Comparison of ENCODE assay signal across 30 cellular contexts in the genomic region with DNA sequence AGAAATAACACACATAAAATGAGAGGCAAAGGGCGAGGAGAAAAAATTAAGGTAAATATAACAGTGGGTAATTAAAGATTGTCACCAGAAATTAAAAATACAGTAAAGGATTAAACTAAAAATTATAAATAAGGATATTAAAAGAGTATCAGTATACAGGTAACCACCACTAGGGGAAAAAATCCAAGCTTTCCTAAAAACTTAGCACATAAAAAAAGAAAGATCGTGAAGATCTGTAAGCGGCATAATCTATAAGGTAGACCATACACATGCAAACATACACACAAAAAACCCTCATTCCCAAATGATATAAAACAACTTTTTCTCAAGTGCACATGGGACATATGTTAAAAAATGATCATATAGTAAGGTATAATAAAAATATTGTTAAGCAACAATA.
"Had no signal": no experiment of that assay in that cellular context is flagged by ENCODE, and none has a peak within 500 bp of the region (broad histone marks: within the 10 kb centered on the region; RNA-seq: fewer than 3 reads in every experiment).

No MANE protein-coding gene starts in this region.

- H3K27me3 Mint-ChIP-seq: activated CD4-positive, alpha-beta T cell treated with anti-CD3 and anti-CD28 coated beads, Interleukin-2, amount 10 ng/mL, durations not matched to agents 24 days and 14 days; activated CD8-positive, alpha-beta T cell treated with anti-CD3 and anti-CD28 coated beads for 36 hours had no signal

- H3K4me1 Mint-ChIP-seq: activated CD4-positive, alpha-beta T cell treated with anti-CD3 and anti-CD28 coated beads, Interleukin-2, amount 10 ng/mL, durations not matched to agents 24 days and 14 days had no signal

- FAIRE-seq: astrocyte, TTC549 had no signal

- H3K36me3 Mint-ChIP-seq: activated naive CD4-positive, alpha-beta T cell treated with anti-CD3 and anti-CD28 coated beads, Interleukin-2, amount 50 U/mL, for 72 hours had no signal

- ATAC-seq: activated CD8-positive, alpha-beta T cell treated with anti-CD3 and anti-CD28 coated beads for 36 hours; activated naive CD4-positive, alpha-beta T cell treated with anti-CD3 and anti-CD28 coated beads, Interleukin-2, amount 50 U/mL, for 72 hours; body of pancreas; PC-3 had no signal

- DNase-seq: activated CD4-positive, alpha-beta T cell treated with anti-CD3 and anti-CD28 coated beads, Interleukin-2, amount 10 ng/mL, durations not matched to agents 24 days and 14 days; activated CD4-positive, alpha-beta T cell treated with anti-CD3 and anti-CD28 coated beads, Interleukin-2, amount 50 U/mL, for 4 hours; activated CD8-positive, alpha-beta T cell treated with anti-CD3 and anti-CD28 coated beads for 36 hours; activated gamma-delta T cell treated with Interleukin-2 at 50 U/mL for 16 hours; activated naive CD4-positive, alpha-beta T cell treated with anti-CD3 and anti-CD28 coated beads for 36 hours; activated T-cell treated with anti-CD3 and anti-CD28 coated beads, Interleukin-2, amount 50 U/mL, for 1 hour; adrenal gland; body of pancreas; MM.1S; NCI-H1092 treated with DMSO at 0.1 percent for 48 hours; NCI-H1417; NCI-H146; NCI-H187; NCI-H2029 treated with DMSO at 0.1 percent for 48 hours; NCI-H2107; NCI-H2171; NCI-H510A; NCI-H526; NCI-H748 treated with DMSO at 0.1 percent for 48 hours; NK-92 treated with Interleukin-12 subunit alpha and Interleukin-12 subunit beta, amount 100 ng/mL, for 24 hours; PC-3; Peyer's patch; RPMI8226; SHP77 treated with DMSO at 0.1 percent for 48 hours; SK-N-SH had no signal

- H3K9me3 Mint-ChIP-seq: activated CD4-positive, alpha-beta T cell treated with anti-CD3 and anti-CD28 coated beads, Interleukin-2, amount 10 ng/mL, durations not matched to agents 24 days and 14 days; activated CD8-positive, alpha-beta T cell treated with anti-CD3 and anti-CD28 coated beads for 36 hours; activated naive CD4-positive, alpha-beta T cell treated with anti-CD3 and anti-CD28 coated beads, Interleukin-2, amount 50 U/mL, for 72 hours had no signal

- H3K27ac Mint-ChIP-seq: activated CD4-positive, alpha-beta T cell treated with anti-CD3 and anti-CD28 coated beads, Interleukin-2, amount 10 ng/mL, durations not matched to agents 24 days and 14 days; activated CD8-positive, alpha-beta T cell treated with anti-CD3 and anti-CD28 coated beads for 36 hours; activated naive CD4-positive, alpha-beta T cell treated with anti-CD3 and anti-CD28 coated beads for 36 hours; activated naive CD4-positive, alpha-beta T cell treated with anti-CD3 and anti-CD28 coated beads, Interleukin-2, amount 50 U/mL, for 72 hours; T-helper 1 cell treated with Interleukin-12 subunit alpha and Interleukin-12 subunit beta and Interleukin-4 antibody, amounts not matched to agents 30 μg/mL and 1 μg/mL, for 36 hours; T-helper 2 cell treated with Interferon-gamma antibody and Interleukin-4, amounts not matched to agents 5 μg/mL and 100 μg/mL, for 36 hours had no signal

- H3K4me3 Mint-ChIP-seq: activated CD4-positive, alpha-beta T cell treated with anti-CD3 and anti-CD28 coated beads, Interleukin-2, amount 10 ng/mL, durations not matched to agents 24 days and 14 days; activated CD8-positive, alpha-beta T cell treated with anti-CD3 and anti-CD28 coated beads for 36 hours; activated naive CD4-positive, alpha-beta T cell treated with anti-CD3 and anti-CD28 coated beads for 36 hours; T-helper 1 cell treated with Interleukin-12 subunit alpha and Interleukin-12 subunit beta and Interleukin-4 antibody, amounts not matched to agents 30 μg/mL and 1 μg/mL, for 36 hours; T-helper 2 cell treated with Interferon-gamma antibody and Interleukin-4, amounts not matched to agents 5 μg/mL and 100 μg/mL, for 36 hours had no signal
